ENCODE assay signal across 32 cellular contexts in the genomic region with DNA sequence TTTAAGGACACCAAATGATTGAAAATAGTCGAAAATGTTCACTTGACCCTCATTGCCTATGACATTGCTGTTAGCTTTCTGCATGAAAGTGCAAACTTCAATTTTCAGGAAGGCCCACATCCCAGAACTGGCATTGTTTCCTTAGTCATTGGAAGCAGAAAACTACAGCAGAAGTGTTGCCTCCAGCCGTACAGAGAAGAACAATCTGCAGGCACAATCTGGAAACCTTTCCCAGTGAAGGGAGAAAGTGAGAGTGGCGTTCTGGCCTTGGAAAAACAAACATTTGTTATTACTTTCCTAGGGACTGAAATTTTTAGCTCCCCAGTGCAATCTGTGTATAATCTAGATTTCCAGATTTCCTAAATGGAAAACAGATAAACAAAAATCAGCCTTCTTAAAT.
"Had no signal": no experiment of that assay in that cellular context is flagged by ENCODE, and none has a peak within 500 bp of the region (broad histone marks: within the 10 kb centered on the region; RNA-seq: fewer than 3 reads in every experiment).

No MANE protein-coding gene starts in this region.

- H3K4me1 ChIP-seq: ascending aorta, breast epithelium, heart left ventricle had no signal

- H3K36me3 Mint-ChIP-seq: activated CD4-positive, alpha-beta memory T cell treated with anti-CD3 and anti-CD28 coated beads for 36 hours; activated CD8-positive, alpha-beta memory T cell treated with anti-CD3 and anti-CD28 coated beads, Interleukin-2, amount 10 ng/mL, durations not matched to agents 7 days and 5 days; activated naive CD4-positive, alpha-beta T cell treated with anti-CD3 and anti-CD28 coated beads, Interleukin-2, amount 10 ng/mL, durations not matched to agents 7 days and 5 days; activated naive CD8-positive, alpha-beta T cell treated with anti-CD3 and anti-CD28 coated beads, Interleukin-2, amount 10 ng/mL, durations not matched to agents 7 days and 5 days; brain had no signal

- H3K27me3 Mint-ChIP-seq: activated B cell treated with CpG ODN at 0.5 μM for 24 hours; activated CD4-positive, alpha-beta memory T cell treated with anti-CD3 and anti-CD28 coated beads for 36 hours; activated CD4-positive, alpha-beta T cell treated with anti-CD3 and anti-CD28 coated beads, Interleukin-2, amount 10 ng/mL, durations not matched to agents 24 days and 14 days; activated CD8-positive, alpha-beta memory T cell treated with anti-CD3 and anti-CD28 coated beads, Interleukin-2, amount 10 ng/mL, durations not matched to agents 7 days and 5 days; activated naive CD4-positive, alpha-beta T cell treated with anti-CD3 and anti-CD28 coated beads, Interleukin-2, amount 10 ng/mL, durations not matched to agents 7 days and 5 days; activated naive CD8-positive, alpha-beta T cell treated with anti-CD3 and anti-CD28 coated beads, Interleukin-2, amount 10 ng/mL, durations not matched to agents 7 days and 5 days; brain; effector memory CD8-positive, alpha-beta T cell; T-helper 17 cell had no signal

- H3K27ac ChIP-seq: ascending aorta, breast epithelium, cardiac muscle cell, heart left ventricle, WERI-Rb-1 had no signal

- ATAC-seq: activated CD4-positive, CD25-positive, alpha-beta regulatory T cell treated with anti-CD3 and anti-CD28 coated beads, Interleukin-2, amount 50 U/mL, for 24 hours; activated CD8-positive, alpha-beta memory T cell treated with anti-CD3 and anti-CD28 coated beads, Interleukin-2, amount 10 ng/mL, durations not matched to agents 7 days and 5 days; activated CD8-positive, alpha-beta T cell treated with anti-CD3 and anti-CD28 coated beads, Interleukin-2, amount 10 ng/mL, durations not matched to agents 7 days and 5 days; activated naive CD4-positive, alpha-beta T cell treated with anti-CD3 and anti-CD28 coated beads, Interleukin-2, amount 50 U/mL, for 72 hours; effector memory CD8-positive, alpha-beta T cell; heart left ventricle; T-helper 17 cell had no signal

- H3K4me1 Mint-ChIP-seq: activated B cell treated with CpG ODN at 0.5 μM for 24 hours; activated CD4-positive, alpha-beta T cell treated with anti-CD3 and anti-CD28 coated beads, Interleukin-2, amount 10 ng/mL, durations not matched to agents 24 days and 14 days; activated CD8-positive, alpha-beta memory T cell treated with anti-CD3 and anti-CD28 coated beads, Interleukin-2, amount 10 ng/mL, durations not matched to agents 7 days and 5 days; activated naive CD4-positive, alpha-beta T cell treated with anti-CD3 and anti-CD28 coated beads, Interleukin-2, amount 10 ng/mL, durations not matched to agents 7 days and 5 days; activated naive CD8-positive, alpha-beta T cell treated with anti-CD3 and anti-CD28 coated beads, Interleukin-2, amount 10 ng/mL, durations not matched to agents 7 days and 5 days; brain; T-helper 17 cell had no signal

- H3K27me3 ChIP-seq: ascending aorta, breast epithelium, cardiac muscle cell, heart left ventricle had no signal

- H3K9me3 ChIP-seq: ascending aorta, breast epithelium had no signal

- H3K4me3 Mint-ChIP-seq: activated B cell treated with CpG ODN at 0.5 μM for 24 hours; activated CD4-positive, alpha-beta memory T cell treated with anti-CD3 and anti-CD28 coated beads for 36 hours; activated CD4-positive, alpha-beta T cell treated with anti-CD3 and anti-CD28 coated beads, Interleukin-2, amount 10 ng/mL, durations not matched to agents 24 days and 14 days; activated CD8-positive, alpha-beta memory T cell treated with anti-CD3 and anti-CD28 coated beads, Interleukin-2, amount 10 ng/mL, durations not matched to agents 7 days and 5 days; activated CD8-positive, alpha-beta T cell treated with anti-CD3 and anti-CD28 coated beads, Interleukin-2, amount 10 ng/mL, durations not matched to agents 7 days and 5 days; activated naive CD4-positive, alpha-beta T cell treated with anti-CD3 and anti-CD28 coated beads, Interleukin-2, amount 10 ng/mL, durations not matched to agents 7 days and 5 days; activated naive CD8-positive, alpha-beta T cell treated with anti-CD3 and anti-CD28 coated beads, Interleukin-2, amount 10 ng/mL, durations not matched to agents 7 days and 5 days; activated T-helper 1 cell treated with anti-CD3 and anti-CD28 coated beads, Interleukin-12 subunit alpha, Interleukin-12 subunit beta, Interleukin-2, Interleukin-4 antibody, amounts not matched to agents 30 ng/mL and 10 ng/mL and 1 ng/mL, durations not matched to agents 14 hours and 24 hours and 36 hours; brain; effector memory CD8-positive, alpha-beta T cell; T-helper 17 cell; T-helper 2 cell treated with Interferon-gamma antibody and Interleukin-4, amounts not matched to agents 5 μg/mL and 100 μg/mL, for 36 hours had no signal

- DNase-seq: activated B cell treated with CpG ODN at 0.5 μM for 24 hours; activated CD4-positive, alpha-beta memory T cell treated with anti-CD3 and anti-CD28 coated beads for 36 hours; activated CD4-positive, alpha-beta T cell treated with anti-CD3 and anti-CD28 coated beads, Interleukin-2, amount 10 ng/mL, durations not matched to agents 24 days and 14 days; activated CD8-positive, alpha-beta memory T cell treated with anti-CD3 and anti-CD28 coated beads, Interleukin-2, amount 10 ng/mL, durations not matched to agents 7 days and 5 days; activated CD8-positive, alpha-beta memory T cell treated with anti-CD3 and anti-CD28 coated beads, Interleukin-2, amount 50 U/mL, for 4 hours; activated CD8-positive, alpha-beta T cell treated with anti-CD3 and anti-CD28 coated beads, Interleukin-2, amount 10 ng/mL, durations not matched to agents 7 days and 5 days; activated gamma-delta T cell; activated naive CD4-positive, alpha-beta T cell; activated naive CD4-positive, alpha-beta T cell treated with anti-CD3 and anti-CD28 coated beads, Interleukin-2, amount 10 ng/mL, durations not matched to agents 7 days and 5 days; activated naive CD8-positive, alpha-beta T cell treated with anti-CD3 and anti-CD28 coated beads, Interleukin-2, amount 10 ng/mL, durations not matched to agents 7 days and 5 days; activated T-cell treated with anti-CD3 and anti-CD28 coated beads, Interleukin-2, amount 50 U/mL, for 1 hour; activated T-cell treated with anti-CD3 and anti-CD28 coated beads, Interleukin-2, amount 50 U/mL, for 48 hours; central memory CD4-positive, alpha-beta T cell; cortex of kidney; dermis blood vessel endothelial cell; effector CD4-positive, alpha-beta T cell; effector memory CD8-positive, alpha-beta T cell; foreskin fibroblast; glutamatergic neuron; heart left ventricle; T-helper 1 cell; T-helper 17 cell; T1000; WERI-Rb-1 had no signal

- H3K27ac Mint-ChIP-seq: activated B cell treated with CpG ODN at 0.5 μM for 24 hours; activated CD4-positive, alpha-beta memory T cell treated with anti-CD3 and anti-CD28 coated beads for 36 hours; activated CD4-positive, alpha-beta T cell treated with anti-CD3 and anti-CD28 coated beads, Interleukin-2, amount 10 ng/mL, durations not matched to agents 24 days and 14 days; activated CD8-positive, alpha-beta memory T cell treated with anti-CD3 and anti-CD28 coated beads, Interleukin-2, amount 10 ng/mL, durations not matched to agents 7 days and 5 days; activated CD8-positive, alpha-beta T cell treated with anti-CD3 and anti-CD28 coated beads, Interleukin-2, amount 10 ng/mL, durations not matched to agents 7 days and 5 days; activated naive CD4-positive, alpha-beta T cell treated with anti-CD3 and anti-CD28 coated beads, Interleukin-2, amount 10 ng/mL, durations not matched to agents 7 days and 5 days; activated naive CD4-positive, alpha-beta T cell treated with anti-CD3 and anti-CD28 coated beads, Interleukin-2, amount 50 U/mL, for 72 hours; activated naive CD8-positive, alpha-beta T cell treated with anti-CD3 and anti-CD28 coated beads, Interleukin-2, amount 10 ng/mL, durations not matched to agents 7 days and 5 days; activated T-helper 1 cell treated with anti-CD3 and anti-CD28 coated beads, Interleukin-12 subunit alpha, Interleukin-12 subunit beta, Interleukin-2, Interleukin-4 antibody, amounts not matched to agents 30 ng/mL and 10 ng/mL and 1 ng/mL, durations not matched to agents 14 hours and 24 hours and 36 hours; brain; effector memory CD8-positive, alpha-beta T cell; T-helper 17 cell; T-helper 2 cell treated with Interferon-gamma antibody and Interleukin-4, amounts not matched to agents 5 μg/mL and 100 μg/mL, for 36 hours had no signal
